Comparison of ENCODE assay signal across 8 cellular contexts in genomic region chr16:70430667-70431536, GRCh38. TPM values are rescaled to one million over a fixed set of nuclear protein-coding genes. Genes with fewer than 3 reads are reported as not detected.
A peak's percentile ranks its signal among the peaks of the same experiment; 100 is the strongest.
DNase-seq lines count a peak whose midpoint lies in the region; ATAC-seq and TF ChIP-seq lines count a peak whose summit lies in the region.

No MANE protein-coding gene starts in this region.

- H3K36me3 ChIP-seq in Peyer's patch = no peaks in the 10 kb centered on the region
- H3K36me3 ChIP-seq in liver (ENCODE audit: control insufficient read depth in 4 of 4, insufficient read depth in 3 of 4, low read depth in 1 of 4, low read length in 3 of 4) = no peaks in the 10 kb centered on the region
- H3K36me3 ChIP-seq in testis (ENCODE audit: low read depth, missing control alignments) = no peaks in the 10 kb centered on the region

- H3K36me3 Mint-ChIP-seq in activated naive CD4-positive, alpha-beta T cell treated with anti-CD3 and anti-CD28 coated beads, Interleukin-2, amount 50 U/mL, for 72 hours = peaks cover 0 to 7% of the 10 kb centered on the region in 2 donors

- DNase-seq in Peyer's patch = peak in 2 of 3 donors; percentile 77 to 81
- DNase-seq in activated naive CD4-positive, alpha-beta T cell treated with anti-CD3 and anti-CD28 coated beads, Interleukin-2, amount 50 U/mL, for 72 hours (ENCODE audit: low spot score in 2 of 2) = peak in 1 of 2 donors; percentile 25
- DNase-seq in testis = no peak
- no peak for DNase-seq in cortex of kidney (lab: John Stamatoyannopoulos, UW)
- no peak for DNase-seq in hepatic stellate cell (ENCODE audit: low spot score)

- H3K4me3 ChIP-seq in Peyer's patch (no peak overlapping the region), liver (ENCODE audit: low read depth in 1 of 3, low read length in 3 of 3) (no peak overlapping the region), testis (no peak overlapping the region)

- H3K9me3 ChIP-seq in Peyer's patch (no peaks in the 10 kb centered on the region), liver (ENCODE audit: control insufficient read depth in 4 of 4, low read length in 3 of 4) (no peaks in the 10 kb centered on the region), testis (no peaks in the 10 kb centered on the region)

- no peak for TF ChIP-seq RAD21 in liver (IDR thresholded peaks at IDR 0.05)

- in situ Hi-C loops in GM18951 (cut with MboI; ENCODE audit: low sequenced_read_pairs, unreplicated experiment) = no loop called here

- H3K27ac ChIP-seq in Peyer's patch (peak overlapping the region; percentile 61 to 77 (median 71)), liver (ENCODE audit: low read depth in 1 of 2, low read length in 2 of 2) (peak overlapping the region; percentile 63 to 70), testis (peak overlapping the region; percentile 61 to 63)

- H3K9ac ChIP-seq in liver (ENCODE audit: low read depth in 1 of 2, low read length in 2 of 2) = peak overlapping the region in 1 of 2 donors; percentile 14

- H3K27ac Mint-ChIP-seq in activated naive CD4-positive, alpha-beta T cell treated with anti-CD3 and anti-CD28 coated beads, Interleukin-2, amount 50 U/mL, for 72 hours = peak overlapping the region; percentile 70 to 95

- ATAC-seq in HG02973 (IDR thresholded peaks at IDR 0.05; ENCODE audit: unreplicated experiment) = peak; percentile 46
- peak; percentile 46 to 61 for ATAC-seq in activated naive CD4-positive, alpha-beta T cell treated with anti-CD3 and anti-CD28 coated beads, Interleukin-2, amount 50 U/mL, for 72 hours

- TF ChIP-seq POLR2A in GM18951 (IDR thresholded peaks at IDR 0.05; ENCODE audit: extremely low read depth, insufficient read depth, insufficient read length) = peak; percentile 19
- no peak for TF ChIP-seq POLR2A in Peyer's patch (IDR thresholded peaks at IDR 0.05)
- TF ChIP-seq POLR2A in testis (IDR thresholded peaks at IDR 0.05) = no peak

- H3K9me3 Mint-ChIP-seq in activated naive CD4-positive, alpha-beta T cell treated with anti-CD3 and anti-CD28 coated beads, Interleukin-2, amount 50 U/mL, for 72 hours = no peaks in the 10 kb centered on the region

- intact Hi-C loops in testis (cut with DNase I; ENCODE audit: low total_unique reads) = no loop called here

- H3K27me3 ChIP-seq in Peyer's patch = no peaks in the 10 kb centered on the region
- no peaks in the 10 kb centered on the region for H3K27me3 ChIP-seq in liver (ENCODE audit: control insufficient read depth in 4 of 4, insufficient read depth in 4 of 4, low read length in 3 of 4)
- H3K27me3 ChIP-seq in testis = no peaks in the 10 kb centered on the region

- TF ChIP-seq CTCF in Peyer's patch (IDR thresholded peaks at IDR 0.05) (no peak), liver (IDR thresholded peaks at IDR 0.05; ENCODE audit: low read depth, low read length, missing input control) (no peak), testis (IDR thresholded peaks at IDR 0.05) (no peak)

- H3K4me1 ChIP-seq in Peyer's patch (peaks cover 13 to 79% (median 52%) of the 10 kb centered on the region in 4 donors), liver (ENCODE audit: control insufficient read depth in 4 of 4, insufficient read depth in 4 of 4, low read length in 3 of 4) (peaks cover 30 to 46% (median 33%) of the 10 kb centered on the region in 4 donors), testis (peaks cover 70% of the 10 kb centered on the region)

- 71% methylated on average over 11 of the region's 11 CpGs for WGBS in liver
- 41 to 58% methylated on average over 11 of the region's 11 CpGs for WGBS in testis, 2 donors

TF ChIP-seq in liver, 16 proteins besides CTCF, POLR2A, EP300 and RAD21:
- TF ChIP-seq JUND (IDR thresholded peaks at IDR 0.05) (no peak), SP1 (IDR thresholded peaks at IDR 0.05) (peak; percentile 7)

RNA-seq across cellular contexts. Expression of gene ST3GAL2, which starts 8.0 kb away (rescaled TPM):
- 10 to 100 TPM; 13.0 to 27.5 (median 19.6) TPM for total RNA-seq in Peyer's patch
- 10 to 100 TPM; 13.9 to 18.2 TPM for total RNA-seq in activated naive CD4-positive, alpha-beta T cell treated with anti-CD3 and anti-CD28 coated beads, Interleukin-2, amount 50 U/mL, for 72 hours
- 10 to 100 TPM; 16.1 to 53.1 TPM for total RNA-seq in liver
- polyA plus RNA-seq in liver = 1 to 10 TPM; 3.9 to 9.8 TPM
- 10 to 100 TPM; 32.5 to 46.2 TPM for total RNA-seq in testis
- polyA plus RNA-seq in testis (ENCODE audit: insufficient read depth, low read depth, low replicate concordance) = 20.2 TPM

RNA-seq across cellular contexts. Expression of gene FCSK, which starts 23.5 kb away (rescaled TPM):
- total RNA-seq in Peyer's patch (100 to 1,000 TPM in 1 of 4 donors, 10 to 100 TPM in 3; 32.2 to 127 (median 52.9) TPM), liver (10 to 100 TPM in 1 of 2 donors, 1 to 10 TPM in 1; 7.3 to 20.2 TPM), testis (10 to 100 TPM; 26.4 to 36.3 TPM)
- total RNA-seq in activated naive CD4-positive, alpha-beta T cell treated with anti-CD3 and anti-CD28 coated beads, Interleukin-2, amount 50 U/mL, for 72 hours = 10 to 100 TPM in 1 of 2 donors, 1 to 10 TPM in 1; 6.1 to 16.6 TPM
- polyA plus RNA-seq in liver (1 to 10 TPM; 4.3 to 9.7 TPM), testis (ENCODE audit: insufficient read depth, low read depth, low replicate concordance) (12.4 TPM)

Comparison
In these comparisons a context has a peak if more than half of its experiments do, and no peak if none do; other contexts are left out.
1. DNase-seq: peak in Peyer's patch (2 of 3); none in testis (single experiment), cortex of kidney (single experiment) and hepatic stellate cell (single experiment).
2. Peak in every context shown above with its lines, with median percentiles within 50 percentile points of each other: H3K27ac ChIP-seq.